ENCODE assay signal across 15 cellular contexts in genomic region chr10:31451766-31452165, GRCh38.
DNase-seq lines count a peak whose midpoint lies in the region; ATAC-seq, FAIRE-seq and TF ChIP-seq lines count a peak whose summit lies in the region.
"Had no signal": no experiment of that assay in that cellular context is flagged by ENCODE, and none has a peak within 500 bp of the region (broad histone marks: within the 10 kb centered on the region; RNA-seq: fewer than 3 reads in every experiment).

No MANE protein-coding gene starts in this region.

- H3K4me1 ChIP-seq in left ventricle myocardium inferior: peaks cover 25% of the 10 kb centered on the region
- H3K4me1 ChIP-seq in pancreas: no peaks in the 10 kb centered on the region
- H3K4me1 ChIP-seq: BLaER1 treated with 17β-estradiol and CSF1 and Interleukin-3, amounts not matched to agents 10 nM and 100 nM had no signal

- peak overlapping the region; percentile 13 for H3K27ac ChIP-seq in left ventricle myocardium inferior (replicated peaks)
- no peak overlapping the region for H3K27ac ChIP-seq in pancreas
- H3K27ac ChIP-seq: BLaER1 treated with 17β-estradiol and CSF1 and Interleukin-3, amounts not matched to agents 10 nM and 100 nM had no signal

- FAIRE-seq in pancreas (lab: Jason Lieb, UNC): peak; percentile 29

- H3K4me3 Mint-ChIP-seq in central memory CD8-positive, alpha-beta T cell: no peak overlapping the region
- H3K4me3 Mint-ChIP-seq in stimulated activated naive B cell treated with anti-CD40 and anti-IgM and Interleukin-4, amounts not matched to agents 10 μg/mL and 1 μg/mL and 100 μg/mL, for 72 hours: no peak overlapping the region
- H3K4me3 Mint-ChIP-seq: GM23338 had no signal

- no peaks in the 10 kb centered on the region for H3K27me3 Mint-ChIP-seq in central memory CD8-positive, alpha-beta T cell
- H3K27me3 Mint-ChIP-seq in stimulated activated naive B cell treated with anti-CD40 and anti-IgM and Interleukin-4, amounts not matched to agents 10 μg/mL and 1 μg/mL and 100 μg/mL, for 72 hours: no peaks in the 10 kb centered on the region
- H3K27me3 Mint-ChIP-seq: CD4-positive, CD25-positive, alpha-beta regulatory T cell had no signal

- no peaks in the 10 kb centered on the region for H3K36me3 ChIP-seq in left ventricle myocardium inferior
- H3K36me3 ChIP-seq in pancreas: no peaks in the 10 kb centered on the region
- H3K36me3 ChIP-seq: BLaER1 treated with 17β-estradiol and CSF1 and Interleukin-3, amounts not matched to agents 10 nM and 100 nM had no signal

- 45 to 58% methylated on average over 2 of the region's 2 CpGs for WGBS in pancreas, 2 donors

- DNase-seq in left ventricle myocardium inferior: no peak
- DNase-seq in Right ventricle myocardium inferior (ENCODE audit: missing footprints): no peak
- no peak for DNase-seq in central memory CD8-positive, alpha-beta T cell (ENCODE audit: low spot score in 2 of 2)
- no peak for DNase-seq in pancreas
- DNase-seq in stimulated activated naive B cell treated with anti-CD40 and anti-IgM and Interleukin-4, amounts not matched to agents 10 μg/mL and 1 μg/mL and 100 μg/mL, for 72 hours: no peak
- DNase-seq in GM13977 (ENCODE audit: low spot score): no peak
- DNase-seq: ACHN; CD4-positive, CD25-positive, alpha-beta regulatory T cell; DMS53; GF-D8; H7 had no signal

- ATAC-seq in Right ventricle myocardium inferior (no peak), pancreas (no peak), GM18502 (IDR thresholded peaks at IDR 0.05; ENCODE audit: poor library complexity, unreplicated experiment) (no peak), GM18520 (IDR thresholded peaks at IDR 0.05; ENCODE audit: unreplicated experiment) (no peak)
- no peak for ATAC-seq in central memory CD8-positive, alpha-beta T cell (replicated peaks; ENCODE audit: extremely low read depth, poor library complexity, severe bottlenecking)
- ATAC-seq in stimulated activated naive B cell treated with anti-CD40 and anti-IgM and Interleukin-4, amounts not matched to agents 10 μg/mL and 1 μg/mL and 100 μg/mL, for 72 hours (replicated peaks): no peak
- ATAC-seq: GM23338 had no signal

- H3K4me3 ChIP-seq in left ventricle myocardium inferior (peak overlapping the region; percentile 20), pancreas (no peak overlapping the region)
- H3K4me3 ChIP-seq: BLaER1 treated with 17β-estradiol and CSF1 and Interleukin-3, amounts not matched to agents 10 nM and 100 nM; GM23338 had no signal

- peaks cover 25% of the 10 kb centered on the region for H3K4me1 Mint-ChIP-seq in central memory CD8-positive, alpha-beta T cell
- H3K4me1 Mint-ChIP-seq in stimulated activated naive B cell treated with anti-CD40 and anti-IgM and Interleukin-4, amounts not matched to agents 10 μg/mL and 1 μg/mL and 100 μg/mL, for 72 hours: peaks cover 8 to 22% of the 10 kb centered on the region in 2 donors
- H3K4me1 Mint-ChIP-seq: GM23338 had no signal

- peak overlapping the region; percentile 20 for H3K27ac Mint-ChIP-seq in central memory CD8-positive, alpha-beta T cell (ENCODE audit: low read depth)
- peak overlapping the region; percentile 11 for H3K27ac Mint-ChIP-seq in stimulated activated naive B cell treated with anti-CD40 and anti-IgM and Interleukin-4, amounts not matched to agents 10 μg/mL and 1 μg/mL and 100 μg/mL, for 72 hours
- H3K27ac Mint-ChIP-seq: GM23338 had no signal

- peaks cover 5% of the 10 kb centered on the region for H3K9me3 Mint-ChIP-seq in central memory CD8-positive, alpha-beta T cell
- H3K9me3 Mint-ChIP-seq in stimulated activated naive B cell treated with anti-CD40 and anti-IgM and Interleukin-4, amounts not matched to agents 10 μg/mL and 1 μg/mL and 100 μg/mL, for 72 hours: peaks cover 6 to 8% of the 10 kb centered on the region in 2 donors

- H3K9me3 ChIP-seq in left ventricle myocardium inferior (replicated peaks) (peaks cover 26% of the 10 kb centered on the region), pancreas (no peaks in the 10 kb centered on the region)

- in situ Hi-C loops in GM13977 (cut with MboI; ENCODE audit: low pct_unique_long_range_greater_than_20kb, low sequenced_read_pairs, unreplicated experiment): no loop called here

- peaks cover 8% of the 10 kb centered on the region for H3K36me3 Mint-ChIP-seq in central memory CD8-positive, alpha-beta T cell (ENCODE audit: insufficient read depth)
- H3K36me3 Mint-ChIP-seq in stimulated activated naive B cell treated with anti-CD40 and anti-IgM and Interleukin-4, amounts not matched to agents 10 μg/mL and 1 μg/mL and 100 μg/mL, for 72 hours: peaks cover 27 to 37% of the 10 kb centered on the region in 2 donors

- H3K27me3 ChIP-seq in left ventricle myocardium inferior (ENCODE audit: low read depth): no peaks in the 10 kb centered on the region
- no peaks in the 10 kb centered on the region for H3K27me3 ChIP-seq in pancreas
- H3K27me3 ChIP-seq: BLaER1 treated with 17β-estradiol and CSF1 and Interleukin-3, amounts not matched to agents 10 nM and 100 nM had no signal

- TF ChIP-seq CTCF in left ventricle myocardium inferior (IDR thresholded peaks at IDR 0.05; ENCODE audit: borderline replicate concordance): no peak
- TF ChIP-seq CTCF in pancreas (IDR thresholded peaks at IDR 0.05): no peak
- no peak for TF ChIP-seq CTCF in GM13977 (IDR thresholded peaks at IDR 0.05; ENCODE audit: extremely low read depth, insufficient read depth, missing control alignments)

- intact Hi-C loops in left ventricle myocardium inferior (cut with micrococcal nuclease) (no loop called here), Right ventricle myocardium inferior (cut with DNase I) (no loop called here), pancreas (cut with DNase I) (no loop called here)
